Comparison of ENCODE assay signal across 16 cellular contexts in the genomic region with DNA sequence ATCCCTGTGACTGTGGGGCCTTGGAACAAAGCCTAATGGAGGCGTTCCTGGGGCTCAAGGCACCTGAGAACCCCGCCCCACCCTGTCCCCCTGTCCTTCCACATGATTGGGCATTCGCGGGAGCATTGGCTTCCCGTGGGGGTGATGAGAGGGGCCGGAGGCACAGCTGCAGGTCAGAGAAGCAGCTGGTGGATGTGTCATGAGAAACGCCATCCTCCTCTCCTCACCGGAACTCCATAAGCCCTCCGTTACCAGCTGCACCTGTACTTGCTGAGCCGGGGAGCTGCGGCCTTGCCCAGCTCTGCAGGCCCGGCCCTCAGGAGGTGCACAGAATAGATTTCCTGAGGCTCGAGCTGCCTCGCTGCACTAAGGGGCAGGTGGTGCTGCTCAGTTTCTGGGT. TPM values are rescaled to one million over a fixed set of nuclear protein-coding genes. Genes with fewer than 3 reads are reported as not detected.
DNase-seq lines count a peak whose midpoint lies in the region; ATAC-seq, FAIRE-seq and TF ChIP-seq lines count a peak whose summit lies in the region.
"Had no signal": no experiment of that assay in that cellular context is flagged by ENCODE, and none has a peak within 500 bp of the region (broad histone marks: within the 10 kb centered on the region; RNA-seq: fewer than 3 reads in every experiment).

No MANE protein-coding gene starts in this region.

- intact Hi-C loops in spleen (cut with DNase I; ENCODE audit: low total_unique reads): loop anchor here (10.0 kb wide), 1 partner anchor 47 kb away; no protein-coding TSS in a partner anchor

- no peak overlapping the region for H2AFZ ChIP-seq in astrocyte (ENCODE audit: low read depth, low read length)

- H3K27me3 ChIP-seq in H7 (ENCODE audit: control insufficient read depth, insufficient read depth, low read length): no peaks in the 10 kb centered on the region
- no peaks in the 10 kb centered on the region for H3K27me3 ChIP-seq in astrocyte (ENCODE audit: insufficient read depth, low read length)
- no peaks in the 10 kb centered on the region for H3K27me3 ChIP-seq in spleen (replicated peaks in 1 of 7)

- no peak for FAIRE-seq in astrocyte (lab: Jason Lieb, UNC)
- FAIRE-seq: endothelial cell of umbilical vein had no signal

- H3K36me3 Mint-ChIP-seq in astrocyte (ENCODE audit: low read depth, unreplicated experiment): peaks cover 18% of the 10 kb centered on the region

- H3K4me1 ChIP-seq in astrocyte (ENCODE audit: insufficient read depth, low read length) (peaks cover 37% of the 10 kb centered on the region), spleen (peaks cover 34 to 100% (median 71%) of the 10 kb centered on the region in 6 donors)

- TF ChIP-seq POLR2A in spleen (IDR thresholded peaks at IDR 0.05): no peak

- DNase-seq in H7 (peak; percentile 34), astrocyte (ENCODE audit: low read depth) (no peak), left kidney (ENCODE audit: low read depth, low spot score) (peak; percentile 53), spleen (no peak), NCI-H1930 (lab: John Stamatoyannopoulos, UW) (no peak), SIG-M5 treated with dmso at 0.1 percent for 504 hours (lab: John Stamatoyannopoulos, UW; ENCODE audit: unreplicated experiment) (no peak), COR-L47 (lab: John Stamatoyannopoulos, UW) (no peak)
- DNase-seq: activated effector memory CD4-positive, alpha-beta T cell treated with anti-CD3 and anti-CD28 coated beads, Interleukin-2, amount 50 U/mL, for 16 hours; NCI-H1092 treated with DMSO at 0.1 percent for 48 hours; NCI-H2227 treated with DMSO at 0.1 percent for 48 hours; WERI-Rb-1 had no signal

- H3K4me3 Mint-ChIP-seq in astrocyte (ENCODE audit: unreplicated experiment): no peak overlapping the region
- H3K4me3 Mint-ChIP-seq: brain had no signal

- H4K20me1 ChIP-seq in astrocyte (ENCODE audit: insufficient read depth, low read length): peaks cover 92% of the 10 kb centered on the region

- H3K27ac ChIP-seq in astrocyte (ENCODE audit: low read depth, low read length): peak overlapping the region; percentile 2
- H3K27ac ChIP-seq in spleen: peak overlapping the region in 6 of 8 donors; percentile 49 to 91 (median 86)
- H3K27ac ChIP-seq: C4-2B, WERI-Rb-1 had no signal

- WGBS in spleen, 5 donors: 63 to 86% (median 81%) methylated on average over 9 to 14 of the region's 14 CpGs

- no peak overlapping the region for H3K9ac ChIP-seq in astrocyte (ENCODE audit: low read length)

- H3K79me2 ChIP-seq in astrocyte (ENCODE audit: insufficient read depth, low read length): peaks cover 98% of the 10 kb centered on the region

- no peaks in the 10 kb centered on the region for H3K9me3 Mint-ChIP-seq in astrocyte (ENCODE audit: unreplicated experiment)
- H3K9me3 Mint-ChIP-seq: brain had no signal

- peaks cover 26% of the 10 kb centered on the region for H3K4me1 Mint-ChIP-seq in astrocyte (ENCODE audit: low read depth, unreplicated experiment)

- no peak overlapping the region for H3K4me2 ChIP-seq in astrocyte (ENCODE audit: low read length)

- H3K36me3 ChIP-seq in H7 (replicated peaks; ENCODE audit: control insufficient read depth, insufficient read depth, low read length): peaks cover 61% of the 10 kb centered on the region
- H3K36me3 ChIP-seq in astrocyte (ENCODE audit: insufficient read depth, low read length): peaks cover 53% of the 10 kb centered on the region
- peaks cover 5 to 85% (median 70%) of the 10 kb centered on the region in 6 donors for H3K36me3 ChIP-seq in spleen

- H3K27ac Mint-ChIP-seq in astrocyte (ENCODE audit: unreplicated experiment): no peak overlapping the region

- no peak for ATAC-seq in GM19324 (IDR thresholded peaks at IDR 0.05; ENCODE audit: low FRiP score, unreplicated experiment)

- TF ChIP-seq CTCF in astrocyte (IDR thresholded peaks at IDR 0.05; ENCODE audit: insufficient read depth, low read depth, low read length): no peak
- TF ChIP-seq CTCF in spleen (IDR thresholded peaks at IDR 0.05 in 8 of 11, conservative IDR thresholded peaks at IDR 0.05 in 3 of 11): no peak

- H3K9me3 ChIP-seq in astrocyte (ENCODE audit: insufficient read depth, low read depth, low read length) (no peaks in the 10 kb centered on the region), spleen (no peaks in the 10 kb centered on the region)

- H3K4me3 ChIP-seq in H7 (ENCODE audit: insufficient read depth, low read depth, low read length) (no peak overlapping the region), astrocyte (ENCODE audit: insufficient read depth, low read depth, low read length) (no peak overlapping the region), spleen (no peak overlapping the region)

- no peaks in the 10 kb centered on the region for H3K27me3 Mint-ChIP-seq in astrocyte (ENCODE audit: low read depth, unreplicated experiment)
- H3K27me3 Mint-ChIP-seq: brain had no signal

RNA-seq across cellular contexts. Expression of gene CAPN12, which starts 42.0 kb away (rescaled TPM):
- total RNA-seq in H7 (2014; rRNA removed; shearing (Covaris generic)): 3.0 and 5.4 TPM in 2 replicates
- total RNA-seq in astrocyte (4.6 and 6.0 TPM in 2 replicates), spleen (10 to 100 TPM in 5 of 7 donors, 1 to 10 TPM in 2; 9.0 to 25.6 (median 12.6) TPM)
- polyA plus RNA-seq in spleen: 10 to 100 TPM; 15.2 to 33.3 (median 29.1) TPM
- total RNA-seq: Daoy, endothelial cell of umbilical vein had no signal

RNA-seq across cellular contexts. Expression of gene ACTN4, which starts 54.8 kb away (rescaled TPM):
- total RNA-seq in H7 (2014; rRNA removed; shearing (Covaris generic)): 163 and 226 TPM in 2 replicates
- total RNA-seq in astrocyte (805 and 879 TPM in 2 replicates), spleen (100 to 1,000 TPM; 360 to 621 (median 487) TPM)
- 100 to 1,000 TPM in 1 of 3 donors, 10 to 100 TPM in 2; 39.3 to 185 (median 51.2) TPM for polyA plus RNA-seq in spleen

Comparison
In these comparisons a context has a peak if more than half of its experiments do, and no peak if none do; other contexts are left out.
1. DNase-seq: peak in H7 (single experiment) and left kidney (single experiment); none in astrocyte (single experiment), spleen (single experiment), NCI-H1930 (0 of 2), SIG-M5 treated with dmso at 0.1 percent for 504 hours (single experiment) and COR-L47 (single experiment).